ENCODE assay signal across 10 cellular contexts in genomic region chr11:68890490-68891231, GRCh38. TPM values are rescaled to one million over a fixed set of nuclear protein-coding genes. Genes with fewer than 3 reads are reported as not detected.
DNase-seq lines count a peak whose midpoint lies in the region; ATAC-seq and TF ChIP-seq lines count a peak whose summit lies in the region.
"Had no signal": no experiment of that assay in that cellular context is flagged by ENCODE, and none has a peak within 500 bp of the region (broad histone marks: within the 10 kb centered on the region; RNA-seq: fewer than 3 reads in every experiment).

No MANE protein-coding gene starts in this region.

- H3K36me3 Mint-ChIP-seq in activated CD4-positive, alpha-beta T cell treated with anti-CD3 and anti-CD28 coated beads, Interleukin-2, amount 10 ng/mL, durations not matched to agents 24 days and 14 days (ENCODE audit: low read depth) = peaks cover 32% of the 10 kb centered on the region

- no peaks in the 10 kb centered on the region for H4K20me1 ChIP-seq in IMR-90 (ENCODE audit: insufficient read depth, low read length)

- BruUV-seq in IMR-90 (replicated peaks; lab: Mats Ljungman, UMichigan) = no TSS peak

- H3K14ac ChIP-seq in IMR-90 (replicated peaks; ENCODE audit: low read depth, low read length) = no peak overlapping the region

- dilution Hi-C loops in IMR-90 (cut with HindIII; ENCODE audit: low sequenced_read_pairs, unreplicated experiment) = no loop called here

- peaks cover 3% of the 10 kb centered on the region; the same call in 1 of the 2 replicates for H3K4me1 ChIP-seq in IMR-90 (ENCODE audit: control insufficient read depth, insufficient read depth, low read length)

- no peak overlapping the region for H3K56ac ChIP-seq in IMR-90 (ENCODE audit: extremely low read depth, insufficient read depth, low read length)

- no peak overlapping the region for H3K4ac ChIP-seq in IMR-90 (ENCODE audit: low read depth, low read length)

- H2AFZ ChIP-seq in IMR-90 (replicated peaks; ENCODE audit: low read length, poor library complexity) = no peak overlapping the region

- ATAC-seq in IMR-90 (ENCODE audit: low read depth) (peak; percentile 69), GM21447 (IDR thresholded peaks at IDR 0.05; ENCODE audit: unreplicated experiment) (no peak), GM21367 (IDR thresholded peaks at IDR 0.05; ENCODE audit: unreplicated experiment) (no peak)

- no peak overlapping the region for H3K4me3 Mint-ChIP-seq in activated CD4-positive, alpha-beta T cell treated with anti-CD3 and anti-CD28 coated beads, Interleukin-2, amount 10 ng/mL, durations not matched to agents 24 days and 14 days

- H3K4me2 ChIP-seq in IMR-90 (ENCODE audit: low read depth, low read length) = no peak overlapping the region

- WGBS in IMR-90 (ENCODE audit: extremely low coverage in 2 of 2, insufficient read length in 1 of 2), 2 experiments = 63% methylated on average over 12 of the region's 17 CpGs; no CpG with 5 or more reads in 1 of the 2 experiments

- in situ Hi-C loops in IMR-90 (cut with MboI; ENCODE audit: low sequenced_read_pairs) = no loop called here
- in situ Hi-C loops in brain microvascular endothelial cell (cut with HindIII; ENCODE audit: low pct_ligation_motif_present, low sequenced_read_pairs) = no loop called here

- H3K27me3 ChIP-seq in IMR-90 (ENCODE audit: control insufficient read depth, insufficient read depth, low read length) (no peaks in the 10 kb centered on the region), brain microvascular endothelial cell (replicated peaks) (no peaks in the 10 kb centered on the region), layer of hippocampus (ENCODE audit: control insufficient read depth, insufficient read depth, low read length) (no peaks in the 10 kb centered on the region)

- peak overlapping the region; percentile 63 for H2AK9ac ChIP-seq in IMR-90 (replicated peaks; ENCODE audit: low read depth, low read length, poor library complexity)

- H3K23ac ChIP-seq in IMR-90 (ENCODE audit: low read depth, low read length) = no peak overlapping the region

- H3K27ac Mint-ChIP-seq in activated CD4-positive, alpha-beta T cell treated with anti-CD3 and anti-CD28 coated beads, Interleukin-2, amount 10 ng/mL, durations not matched to agents 24 days and 14 days = no peak overlapping the region

- H2BK15ac ChIP-seq in IMR-90 (ENCODE audit: low read depth, low read length) = no peak overlapping the region

- intact Hi-C loops in IMR-90 (cut with micrococcal nuclease) = no loop called here
- intact Hi-C loops in activated CD4-positive, alpha-beta T cell treated with anti-CD3 and anti-CD28 coated beads, Interleukin-2, amount 10 ng/mL, durations not matched to agents 24 days and 14 days (cut with micrococcal nuclease) = no loop called here

- H3K9me1 ChIP-seq in IMR-90 (ENCODE audit: insufficient read depth, low read length) = no peaks in the 10 kb centered on the region

- H3K4me3 ChIP-seq in IMR-90 (ENCODE audit: insufficient read depth, low read depth, low read length) = no peak overlapping the region
- H3K4me3 ChIP-seq in brain microvascular endothelial cell (ENCODE audit: low read depth, low read length) = no peak overlapping the region

- H3K79me1 ChIP-seq in IMR-90 (ENCODE audit: low read depth in 1 of 2, low read length in 2 of 2) = no peaks in the 10 kb centered on the region

- H3K18ac ChIP-seq in IMR-90 (ENCODE audit: low read depth, low read length) = no peak overlapping the region

- H3K4me1 Mint-ChIP-seq in activated CD4-positive, alpha-beta T cell treated with anti-CD3 and anti-CD28 coated beads, Interleukin-2, amount 10 ng/mL, durations not matched to agents 24 days and 14 days = peaks cover 2% of the 10 kb centered on the region

- H3K36me3 ChIP-seq in IMR-90 (ENCODE audit: control insufficient read depth, insufficient read depth, low read length) (peaks cover 26% of the 10 kb centered on the region), brain microvascular endothelial cell (replicated peaks) (peaks cover 25% of the 10 kb centered on the region)

- H3K9me3 Mint-ChIP-seq in activated CD4-positive, alpha-beta T cell treated with anti-CD3 and anti-CD28 coated beads, Interleukin-2, amount 10 ng/mL, durations not matched to agents 24 days and 14 days = no peaks in the 10 kb centered on the region

- no peak overlapping the region for H4K5ac ChIP-seq in IMR-90 (ENCODE audit: low read depth, low read length)

- H3K9ac ChIP-seq in IMR-90 (ENCODE audit: low read depth, low read length) = no peak overlapping the region

- H3K27me3 Mint-ChIP-seq in activated CD4-positive, alpha-beta T cell treated with anti-CD3 and anti-CD28 coated beads, Interleukin-2, amount 10 ng/mL, durations not matched to agents 24 days and 14 days = no peaks in the 10 kb centered on the region

- H2BK5ac ChIP-seq in IMR-90 (ENCODE audit: low read depth, low read length, poor library complexity, severe bottlenecking) = no peak overlapping the region

- no peak overlapping the region for H2BK120ac ChIP-seq in IMR-90 (ENCODE audit: low read depth, low read length)

- no peak overlapping the region for H2AK5ac ChIP-seq in IMR-90 (ENCODE audit: low read depth, low read length)

- no peak overlapping the region for H4K91ac ChIP-seq in IMR-90 (ENCODE audit: insufficient read depth, low read depth, low read length)

- H3K27ac ChIP-seq in IMR-90 (ENCODE audit: insufficient read depth, low read length) = no peak overlapping the region
- peak overlapping the region; percentile 59 for H3K27ac ChIP-seq in brain microvascular endothelial cell
- H3K27ac ChIP-seq in layer of hippocampus (ENCODE audit: low read depth, low read length) = peak overlapping the region; percentile 75

- TF ChIP-seq CTCF in IMR-90 (conservative IDR thresholded peaks at IDR 0.05; ENCODE audit: low read depth, low read length) (no peak), brain microvascular endothelial cell (IDR thresholded peaks at IDR 0.05; ENCODE audit: low read depth, low read length, missing control alignments) (no peak)

- CTCF ChIA-PET in IMR-90 (lab: Yijun Ruan, JAX) = interaction anchor here (0.6 to 0.8 kb wide), 2 partner anchors 11 to 108 kb away, joined by 3 read pairs; no protein-coding TSS in a partner anchor

- H3K9me3 ChIP-seq in IMR-90 (ENCODE audit: control insufficient read depth, insufficient read depth, low read length) = no peaks in the 10 kb centered on the region

- H2BK20ac ChIP-seq in IMR-90 (ENCODE audit: low read depth, low read length) = no peak overlapping the region

- no peak for TF ChIP-seq RAD21 in IMR-90 (IDR thresholded peaks at IDR 0.05; ENCODE audit: low read length)

- DNase-seq in IMR-90 (peak; percentile 64), brain microvascular endothelial cell (peak; percentile 94), stromal cell of bone marrow (ENCODE audit: low read depth) (peak; percentile 74), DMS 273 (lab: John Stamatoyannopoulos, UW; ENCODE audit: unreplicated experiment) (no peak)
- no peak for DNase-seq in activated CD4-positive, alpha-beta T cell treated with anti-CD3 and anti-CD28 coated beads, Interleukin-2, amount 10 ng/mL, durations not matched to agents 24 days and 14 days
- DNase-seq: activated effector memory CD4-positive, alpha-beta T cell treated with anti-CD3 and anti-CD28 coated beads, Interleukin-2, amount 50 U/mL, for 16 hours; NCI-H187 had no signal

- POLR2A ChIA-PET in IMR-90 (lab: Charles Lee; ENCODE audit: unreplicated experiment) = no interaction called here

- no peak overlapping the region for H4K8ac ChIP-seq in IMR-90 (ENCODE audit: low read depth in 2 of 2, low read length in 2 of 2)

- no peak for TF ChIP-seq POLR2A in IMR-90 (IDR thresholded peaks at IDR 0.05; ENCODE audit: low read depth, low read length)

TF ChIP-seq in IMR-90, 13 proteins besides CTCF, POLR2A, EP300 and RAD21:
- TF ChIP-seq CEBPB (IDR thresholded peaks at IDR 0.05; ENCODE audit: low read depth, low read length) (no peak), NFE2L2 (IDR thresholded peaks at IDR 0.05; ENCODE audit: low read depth, low read length) (no peak), SMC3 (IDR thresholded peaks at IDR 0.05; ENCODE audit: low read depth, low read length) (no peak), RFX5 (IDR thresholded peaks at IDR 0.05; ENCODE audit: low read depth, low read length) (no peak), FOS (IDR thresholded peaks at IDR 0.05; ENCODE audit: low read depth, low read length) (no peak), MXI1 (IDR thresholded peaks at IDR 0.05; ENCODE audit: borderline replicate concordance, low read depth, low read length) (no peak), MAZ (IDR thresholded peaks at IDR 0.05; ENCODE audit: borderline replicate concordance, low read depth, low read length) (no peak), BHLHE40 (IDR thresholded peaks at IDR 0.05; ENCODE audit: low read depth, low read length) (no peak), MAFK (IDR thresholded peaks at IDR 0.05; ENCODE audit: low read depth, low read length) (no peak), RCOR1 (IDR thresholded peaks at IDR 0.05; ENCODE audit: insufficient replicate concordance, low read length) (no peak)
TF ChIP-seq in IMR-90: peak in this region for 0.

RNA-seq across cellular contexts. Expression of gene MRPL21, which starts 13.0 kb away (rescaled TPM):
- total RNA-seq in IMR-90 (2012; rRNA removed) = 19.2 and 21.7 TPM in 2 replicates
- polyA plus RNA-seq in IMR-90 (2012; rRNA removed) = 26.3 and 29.6 TPM in 2 replicates
- polyA plus RNA-seq in IMR-90 (2012; cell fraction: cytosol; rRNA removed) = 36.4 and 38.7 TPM in 2 replicates
- polyA plus RNA-seq in IMR-90 (2012; cell fraction: nucleus; rRNA removed; ENCODE audit: low replicate concordance) = 16.0 and 26.8 TPM in 2 replicates
- total RNA-seq in activated CD4-positive, alpha-beta T cell treated with anti-CD3 and anti-CD28 coated beads, Interleukin-2, amount 10 ng/mL, durations not matched to agents 24 days and 14 days = 120 and 128 TPM in 2 replicates

RNA-seq across cellular contexts. Expression of gene IGHMBP2, which starts 13.0 kb away (rescaled TPM):
- total RNA-seq in IMR-90 (2012; rRNA removed) = 3.9 and 4.5 TPM in 2 replicates
- 11.1 and 11.3 TPM in 2 replicates for polyA plus RNA-seq in IMR-90 (2012; rRNA removed)
- polyA plus RNA-seq in IMR-90 (2012; cell fraction: cytosol; rRNA removed) = 4.8 and 8.3 TPM in 2 replicates
- 28.8 and 56.0 TPM in 2 replicates for polyA plus RNA-seq in IMR-90 (2012; cell fraction: nucleus; rRNA removed; ENCODE audit: low replicate concordance)
- 39.2 and 39.8 TPM in 2 replicates for total RNA-seq in activated CD4-positive, alpha-beta T cell treated with anti-CD3 and anti-CD28 coated beads, Interleukin-2, amount 10 ng/mL, durations not matched to agents 24 days and 14 days

RNA-seq across cellular contexts. Expression of gene CPT1A, which starts 48.9 kb away (rescaled TPM):
- 18.6 and 21.3 TPM in 2 replicates for total RNA-seq in IMR-90 (2012; rRNA removed)
- 12.8 and 15.4 TPM in 2 replicates for polyA plus RNA-seq in IMR-90 (2012; rRNA removed)
- 8.4 and 13.6 TPM in 2 replicates for polyA plus RNA-seq in IMR-90 (2012; cell fraction: cytosol; rRNA removed)
- polyA plus RNA-seq in IMR-90 (2012; cell fraction: nucleus; rRNA removed; ENCODE audit: low replicate concordance) = 15.5 and 18.3 TPM in 2 replicates
- total RNA-seq in activated CD4-positive, alpha-beta T cell treated with anti-CD3 and anti-CD28 coated beads, Interleukin-2, amount 10 ng/mL, durations not matched to agents 24 days and 14 days = 25.2 and 25.9 TPM in 2 replicates

Comparison
In these comparisons a context has a peak if more than half of its experiments do, and no peak if none do; other contexts are left out.
1. DNase-seq: peak in IMR-90 (single experiment), brain microvascular endothelial cell (single experiment) and stromal cell of bone marrow (single experiment); none in DMS 273 (single experiment) and activated CD4-positive, alpha-beta T cell treated with anti-CD3 and anti-CD28 coated beads, Interleukin-2, amount 10 ng/mL, durations not matched to agents 24 days and 14 days (single experiment).